Comparison of ENCODE assay signal across 22 cellular contexts in the genomic region with DNA sequence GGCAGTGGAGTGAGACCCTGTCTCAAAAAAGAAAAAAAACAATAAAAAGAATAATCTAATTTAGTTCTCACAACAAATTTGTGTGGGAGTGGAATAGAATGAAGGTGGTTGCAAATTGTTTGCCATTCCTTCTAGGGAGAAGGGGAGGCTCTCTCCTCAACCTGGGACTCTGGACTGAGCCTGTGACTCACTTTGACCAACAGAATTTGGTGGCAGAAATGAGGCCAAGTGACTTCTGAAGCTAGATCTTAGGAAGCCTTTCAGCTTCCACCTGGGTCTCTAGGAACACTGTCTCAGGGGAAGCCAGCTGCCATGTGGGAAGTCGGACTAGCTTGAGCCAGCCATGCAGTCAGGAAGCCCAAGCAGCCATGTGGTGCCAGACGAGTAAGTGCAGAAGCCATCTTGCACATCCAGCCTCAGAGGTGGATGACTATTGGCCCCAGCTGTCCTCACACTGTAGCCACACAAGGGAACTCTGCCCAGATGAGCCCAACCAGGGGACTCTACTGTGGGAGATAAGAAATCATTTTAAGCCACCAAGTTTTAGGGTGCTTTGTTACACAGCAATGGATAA. TPM values are rescaled to one million over a fixed set of nuclear protein-coding genes. Genes with fewer than 3 reads are reported as not detected.
DNase-seq lines count a peak whose midpoint lies in the region; ATAC-seq and TF ChIP-seq lines count a peak whose summit lies in the region.
"Had no signal": no experiment of that assay in that cellular context is flagged by ENCODE, and none has a peak within 500 bp of the region (broad histone marks: within the 10 kb centered on the region; RNA-seq: fewer than 3 reads in every experiment).

No MANE protein-coding gene starts in this region.

- no peaks in the 10 kb centered on the region for H3K27me3 Mint-ChIP-seq in Caco-2 (ENCODE audit: insufficient read depth, unreplicated experiment)
- peaks cover under 1% of the 10 kb centered on the region for H3K27me3 Mint-ChIP-seq in T-helper 17 cell
- H3K27me3 Mint-ChIP-seq in effector memory CD8-positive, alpha-beta T cell, result peaks cover 6 to 12% of the 10 kb centered on the region in 2 donors

- H3K27ac ChIP-seq in RWPE1 (peak overlapping the region; percentile 34; the same call in 1 of the 2 replicates), hepatocyte (peak overlapping the region; percentile 94), muscle layer of duodenum (ENCODE audit: low read length) (peak overlapping the region; percentile 33), coronary artery (no peak overlapping the region)
- H3K27ac ChIP-seq: BLaER1, HL-60, PC-9, SJSA1 had no signal

- H3K9me2 ChIP-seq in hepatocyte (replicated peaks; ENCODE audit: insufficient read depth), result no peaks in the 10 kb centered on the region

- POLR2A ChIA-PET in Caco-2 (lab: Charles Lee) (no interaction called here), RWPE1 (lab: Yijun Ruan, JAX; ENCODE audit: low non-redundant PET) (no interaction called here)

- in situ Hi-C loops in ACHN (cut with HindIII; ENCODE audit: low pct_ligation_motif_present, low pct_unique_long_range_greater_than_20kb, low sequenced_read_pairs), result no loop called here

- H3K9me3 ChIP-seq in Caco-2 (no peaks in the 10 kb centered on the region), hepatocyte (ENCODE audit: low read depth) (no peaks in the 10 kb centered on the region), muscle layer of duodenum (ENCODE audit: control insufficient read depth in 1 of 2, low read length in 2 of 2) (no peaks in the 10 kb centered on the region), T-helper 17 cell (ENCODE audit: control insufficient read depth, low read length, poor library complexity, severe bottlenecking) (no peaks in the 10 kb centered on the region)
- H3K9me3 ChIP-seq: MG63, SJSA1 had no signal

- H3K4me3 Mint-ChIP-seq in Caco-2 (ENCODE audit: unreplicated experiment) (no peak overlapping the region), T-helper 17 cell (no peak overlapping the region)
- H3K4me3 Mint-ChIP-seq in effector memory CD8-positive, alpha-beta T cell, result no peak overlapping the region
- H3K4me3 Mint-ChIP-seq: CD8-positive, alpha-beta T cell had no signal

- no peak overlapping the region for H3K4me2 ChIP-seq in hepatocyte
- H3K4me2 ChIP-seq: BLaER1, PC-9 had no signal

- H3K4me1 ChIP-seq in Caco-2, result peaks cover 13% of the 10 kb centered on the region
- H3K4me1 ChIP-seq in hepatocyte (ENCODE audit: insufficient read depth), result peaks cover 29% of the 10 kb centered on the region
- H3K4me1 ChIP-seq in muscle layer of duodenum (ENCODE audit: control insufficient read depth in 1 of 2, insufficient read depth in 2 of 2, low read length in 2 of 2), result peaks cover 11 to 18% of the 10 kb centered on the region in 2 donors

- no peak for TF ChIP-seq CTCF in Caco-2 (IDR thresholded peaks at IDR 0.05; ENCODE audit: insufficient read depth in 1 of 2, low read depth in 1 of 2, low read length in 1 of 2, severe bottlenecking in 1 of 2, unreplicated experiment in 1 of 2)
- TF ChIP-seq CTCF in RWPE1 (conservative IDR thresholded peaks at IDR 0.05; ENCODE audit: low read depth), result no peak
- TF ChIP-seq CTCF in hepatocyte (IDR thresholded peaks at IDR 0.05; ENCODE audit: poor library complexity), result no peak
- TF ChIP-seq CTCF in coronary artery (IDR thresholded peaks at IDR 0.05), result no peak

- H3K27ac Mint-ChIP-seq in Caco-2 (ENCODE audit: unreplicated experiment), result peak overlapping the region; percentile 69
- no peak overlapping the region for H3K27ac Mint-ChIP-seq in T-helper 17 cell
- H3K27ac Mint-ChIP-seq in effector memory CD8-positive, alpha-beta T cell, result no peak overlapping the region
- H3K27ac Mint-ChIP-seq: CD8-positive, alpha-beta T cell had no signal

- H4K20me1 ChIP-seq in hepatocyte (ENCODE audit: insufficient read depth, poor library complexity, severe bottlenecking), result no peaks in the 10 kb centered on the region
- H4K20me1 ChIP-seq: BLaER1 had no signal

- no peak overlapping the region for H3K4me3 ChIP-seq in Caco-2 (ENCODE audit: low read depth, low read length)
- H3K4me3 ChIP-seq in hepatocyte, result no peak overlapping the region
- H3K4me3 ChIP-seq in muscle layer of duodenum (ENCODE audit: low read depth in 1 of 2, low read length in 2 of 2), result no peak overlapping the region
- no peak overlapping the region for H3K4me3 ChIP-seq in coronary artery
- H3K4me3 ChIP-seq: BLaER1, MG63, PC-9, SJSA1 had no signal

- DNase-seq in Caco-2 (no peak), RWPE1 (ENCODE audit: low spot score) (no peak), hepatocyte (ENCODE audit: low spot score) (no peak), ACHN (no peak), T-helper 17 cell (no peak), coronary artery (ENCODE audit: low spot score) (no peak)
- no peak for DNase-seq in effector memory CD8-positive, alpha-beta T cell
- DNase-seq: CD8-positive, alpha-beta T cell; DMS79 treated with DMSO at 0.1 percent for 48 hours; H7; IMR-90; Kasumi-1; MG63; NCI-H1048; NCI-H1436 treated with DMSO at 0.1 percent for 48 hours; NCI-H2171; NCI-H526 had no signal

- intact Hi-C loops in Caco-2 (cut with micrococcal nuclease; ENCODE audit: unreplicated experiment), result no loop called here

- no peaks in the 10 kb centered on the region for H3K27me3 ChIP-seq in Caco-2 (replicated peaks; ENCODE audit: control insufficient read depth, insufficient read depth, low read length)
- no peaks in the 10 kb centered on the region for H3K27me3 ChIP-seq in hepatocyte
- no peaks in the 10 kb centered on the region for H3K27me3 ChIP-seq in muscle layer of duodenum (ENCODE audit: low read depth, low read length)
- H3K27me3 ChIP-seq: BLaER1, MG63, SJSA1 had no signal

- no TSS peak for BruUV-seq in Caco-2 (replicated peaks; lab: Mats Ljungman, UMichigan)

- CTCF ChIA-PET in Caco-2 (lab: Charles Lee) (interaction anchor here (1.0 kb wide), 1 partner anchor 32 kb away, joined by 3 read pairs; no protein-coding TSS in a partner anchor), RWPE1 (lab: Yijun Ruan, JAX) (no interaction called here)

- 97% methylated on average over 2 of the region's 2 CpGs for WGBS in hepatocyte (ENCODE audit: low lambda C conversion rate, missing lambda C conversion rate)

- no peak for ATAC-seq in T-helper 17 cell
- ATAC-seq in effector memory CD8-positive, alpha-beta T cell (replicated peaks), result no peak
- ATAC-seq: CD8-positive, alpha-beta T cell had no signal

- H2AFZ ChIP-seq in hepatocyte, result no peak overlapping the region
- H2AFZ ChIP-seq: PC-9 had no signal

- H3K9me3 Mint-ChIP-seq in Caco-2 (ENCODE audit: unreplicated experiment), result no peaks in the 10 kb centered on the region
- H3K9me3 Mint-ChIP-seq in effector memory CD8-positive, alpha-beta T cell, result no peaks in the 10 kb centered on the region
- H3K9me3 Mint-ChIP-seq: CD8-positive, alpha-beta T cell had no signal

- H3K36me3 Mint-ChIP-seq in Caco-2 (ENCODE audit: insufficient read depth, unreplicated experiment) (peaks cover 81% of the 10 kb centered on the region), T-helper 17 cell (ENCODE audit: low read depth) (no peaks in the 10 kb centered on the region)
- H3K36me3 Mint-ChIP-seq in effector memory CD8-positive, alpha-beta T cell (ENCODE audit: insufficient read depth), result no peaks in the 10 kb centered on the region

- H3K4me1 Mint-ChIP-seq in Caco-2 (ENCODE audit: low read depth, unreplicated experiment), result peaks cover 13% of the 10 kb centered on the region
- no peaks in the 10 kb centered on the region for H3K4me1 Mint-ChIP-seq in T-helper 17 cell
- no peaks in the 10 kb centered on the region for H3K4me1 Mint-ChIP-seq in effector memory CD8-positive, alpha-beta T cell (ENCODE audit: low read depth in 2 of 2)

- peaks cover 9% of the 10 kb centered on the region for H3K36me3 ChIP-seq in Caco-2 (ENCODE audit: control insufficient read depth, insufficient read depth, low read length)
- no peaks in the 10 kb centered on the region for H3K36me3 ChIP-seq in hepatocyte (replicated peaks; ENCODE audit: insufficient read depth, low read depth)
- peaks cover 40 to 44% of the 10 kb centered on the region in 2 donors for H3K36me3 ChIP-seq in muscle layer of duodenum (ENCODE audit: control insufficient read depth in 1 of 2, insufficient read depth in 2 of 2, low read length in 2 of 2)

- peaks cover 57% of the 10 kb centered on the region for H3K79me2 ChIP-seq in hepatocyte

RNA-seq across cellular contexts. Expression of gene ALDH2, which starts 14.4 kb away (rescaled TPM):
- 170 and 196 TPM in 2 replicates for total RNA-seq in Caco-2 (2022)
- total RNA-seq in hepatocyte, result 116 and 126 TPM in 2 replicates
- polyA plus RNA-seq in hepatocyte, result 185 and 203 TPM in 2 replicates
- total RNA-seq in T-helper 17 cell, result 1 to 10 TPM; 1.9 to 3.4 TPM

Comparison
In these comparisons a context has a peak if more than half of its experiments do, and no peak if none do; other contexts are left out.
1. H3K27ac ChIP-seq: peak in RWPE1 (single experiment), hepatocyte (single experiment) and muscle layer of duodenum (single experiment); none in coronary artery (0 of 2).
2. RNA of gene ALDH2, which starts 14.4 kb away (total RNA-seq): 170 to 196 TPM in Caco-2 and 116 to 126 TPM in hepatocyte; 1.9 to 3.4 TPM in T-helper 17 cell; every median in the first group is over 10 times any median in the second.